In the genomic region with DNA sequence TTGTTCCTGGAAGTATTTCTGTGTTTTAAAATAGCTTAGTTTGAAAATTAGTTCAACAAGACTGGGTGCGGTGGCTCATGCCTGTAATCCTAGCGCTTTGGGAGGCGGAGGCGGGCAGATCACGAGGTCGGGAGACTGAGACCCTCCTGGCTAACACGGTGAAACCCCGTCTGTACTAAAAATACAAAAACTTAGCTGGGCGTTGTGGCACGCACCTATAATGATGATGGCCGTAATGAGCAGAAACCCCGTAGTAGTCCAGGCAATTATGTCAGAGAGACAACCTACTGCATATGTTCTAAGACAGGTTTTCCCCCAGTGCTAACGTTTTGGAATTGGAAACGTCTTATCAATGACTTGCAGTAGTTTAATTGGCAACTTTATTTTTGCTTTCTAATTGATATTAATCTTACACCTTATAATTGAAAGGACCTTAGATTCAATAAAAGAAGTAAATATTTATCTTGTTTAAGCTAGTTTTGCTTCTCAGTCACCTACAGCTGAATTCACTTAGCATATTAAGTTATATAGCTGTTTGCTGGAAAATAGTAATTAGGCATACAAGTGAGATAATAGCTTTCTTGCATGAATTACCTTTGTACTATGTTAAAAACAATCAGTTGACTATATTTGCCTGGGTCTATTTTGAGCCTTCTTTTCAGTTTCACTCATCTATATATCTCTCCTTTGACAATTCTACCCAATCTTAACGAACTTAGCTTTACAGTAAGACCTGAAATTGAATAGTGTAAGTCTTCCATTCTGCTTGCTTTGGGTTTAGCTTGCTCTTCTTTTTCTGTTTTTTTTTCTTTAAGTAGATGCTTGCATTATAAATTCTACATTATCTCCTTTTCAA, we compare ENCODE assay signal across 19 cellular contexts. TPM values are rescaled to one million over a fixed set of nuclear protein-coding genes. Genes with fewer than 3 reads are reported as not detected.
"Had no signal": no experiment of that assay in that cellular context is flagged by ENCODE, and none has a peak within 500 bp of the region (broad histone marks: within the 10 kb centered on the region; RNA-seq: fewer than 3 reads in every experiment).

No MANE protein-coding gene starts in this region.

- H3K27me3 Mint-ChIP-seq: activated naive CD4-positive, alpha-beta T cell treated with anti-CD3 and anti-CD28 coated beads, Interleukin-2, amount 50 U/mL, for 24 hours; stimulated activated naive CD8-positive, alpha-beta T cell treated with anti-CD3 and anti-CD28 coated beads, Interleukin-15, amount 100 ng/mL, for 72 hours had no signal

- H3K79me2 ChIP-seq: hepatocyte had no signal

- DNase-seq: activated effector memory CD4-positive, alpha-beta T cell treated with Interleukin-2 at 50 U/mL for 16 hours; dermis blood vessel endothelial cell; endodermal cell; erythroblast; kidney; left ventricle myocardium inferior; mesendoderm; ovary; stimulated activated CD4-positive, alpha-beta T cell treated with anti-CD3 and anti-CD28 coated beads, Interleukin-4, amount 100 ng/mL, for 1 hour; stimulated activated CD8-positive, alpha-beta memory T cell treated with anti-CD3 and anti-CD28 coated beads, Interleukin-4, amount 100 ng/mL, for 48 hours; stimulated activated naive CD8-positive, alpha-beta T cell treated with anti-CD3 and anti-CD28 coated beads, Interleukin-15, amount 100 ng/mL, for 72 hours; testis; upper lobe of right lung had no signal

- H3K4me3 ChIP-seq: breast epithelium, hepatocyte, left ventricle myocardium inferior, neural progenitor cell, ovary, testis, upper lobe of right lung had no signal

- H3K4me3 Mint-ChIP-seq: activated naive CD4-positive, alpha-beta T cell treated with anti-CD3 and anti-CD28 coated beads, Interleukin-2, amount 50 U/mL, for 24 hours; endodermal cell; neural progenitor cell; stimulated activated naive CD8-positive, alpha-beta T cell treated with anti-CD3 and anti-CD28 coated beads, Interleukin-15, amount 100 ng/mL, for 72 hours had no signal

- H2AFZ ChIP-seq: hepatocyte, neural progenitor cell had no signal

- H3K9ac ChIP-seq: neural progenitor cell had no signal

- ATAC-seq: stimulated activated naive CD8-positive, alpha-beta T cell treated with anti-CD3 and anti-CD28 coated beads, Interleukin-15, amount 100 ng/mL, for 72 hours; upper lobe of right lung had no signal

- H3K9me3 ChIP-seq: breast epithelium, left ventricle myocardium inferior, ovary, testis, upper lobe of right lung had no signal

- H3K4me2 ChIP-seq: hepatocyte, neural progenitor cell had no signal

- H3K4me1 Mint-ChIP-seq: neural progenitor cell had no signal

- H3K9me3 Mint-ChIP-seq: activated naive CD4-positive, alpha-beta T cell treated with anti-CD3 and anti-CD28 coated beads, Interleukin-2, amount 50 U/mL, for 24 hours; endodermal cell; neural progenitor cell; stimulated activated naive CD8-positive, alpha-beta T cell treated with anti-CD3 and anti-CD28 coated beads, Interleukin-15, amount 100 ng/mL, for 72 hours had no signal

- H3K4me1 ChIP-seq: breast epithelium, left ventricle myocardium inferior, neural progenitor cell, testis, upper lobe of right lung had no signal

- H3K27me3 ChIP-seq: breast epithelium, hepatocyte, neural progenitor cell, ovary, testis, upper lobe of right lung had no signal

- FAIRE-seq: TTC549 had no signal

- H3K36me3 Mint-ChIP-seq: activated naive CD4-positive, alpha-beta T cell treated with anti-CD3 and anti-CD28 coated beads, Interleukin-2, amount 50 U/mL, for 24 hours; neural progenitor cell had no signal

- H3K27ac Mint-ChIP-seq: activated naive CD4-positive, alpha-beta T cell treated with anti-CD3 and anti-CD28 coated beads, Interleukin-2, amount 50 U/mL, for 24 hours; endodermal cell; neural progenitor cell; stimulated activated naive CD8-positive, alpha-beta T cell treated with anti-CD3 and anti-CD28 coated beads, Interleukin-15, amount 100 ng/mL, for 72 hours had no signal

- H3K36me3 ChIP-seq: breast epithelium, left ventricle myocardium inferior, neural progenitor cell, ovary, upper lobe of right lung had no signal

- H3K27ac ChIP-seq: breast epithelium, hepatocyte, left ventricle myocardium inferior, neural progenitor cell, ovary, testis, upper lobe of right lung had no signal

RNA-seq across cellular contexts. Expression of a gene that starts 15.6 kb away (rescaled TPM):
- total RNA-seq: cerebellum, dermis blood vessel endothelial cell, endodermal cell, hepatocyte, left ventricle myocardium inferior, testis had no signal
- polyA plus RNA-seq: hepatocyte had no signal

RNA-seq across cellular contexts. Expression of a gene that starts 43.4 kb away (rescaled TPM):
- total RNA-seq: endodermal cell had no signal
